In genomic region chr2:236352761-236353593, GRCh38 we compare ENCODE assay signal across 9 cellular contexts.
DNase-seq lines count a peak whose midpoint lies in the region; TF ChIP-seq lines count a peak whose summit lies in the region.
"Had no signal": no experiment of that assay in that cellular context is flagged by ENCODE, and none has a peak within 500 bp of the region (broad histone marks: within the 10 kb centered on the region; RNA-seq: fewer than 3 reads in every experiment).

No MANE protein-coding gene starts in this region.

- peaks cover 26% of the 10 kb centered on the region for H3K27me3 Mint-ChIP-seq in activated T-cell treated with anti-CD3 and anti-CD28 coated beads, Interleukin-2, amount 50 U/mL, for 24 hours

- no peak overlapping the region for H3K4me3 Mint-ChIP-seq in activated T-cell treated with anti-CD3 and anti-CD28 coated beads, Interleukin-2, amount 50 U/mL, for 24 hours

- H3K27ac Mint-ChIP-seq in activated T-cell treated with anti-CD3 and anti-CD28 coated beads, Interleukin-2, amount 50 U/mL, for 24 hours: no peak overlapping the region
- H3K27ac Mint-ChIP-seq: activated naive CD4-positive, alpha-beta T cell treated with anti-CD3 and anti-CD28 coated beads, Interleukin-2, amount 50 U/mL, for 72 hours had no signal

- no peaks in the 10 kb centered on the region for H3K9me3 ChIP-seq in left ventricle myocardium inferior (replicated peaks)
- H3K9me3 ChIP-seq in MG63: no peaks in the 10 kb centered on the region

- H3K36me3 Mint-ChIP-seq in activated T-cell treated with anti-CD3 and anti-CD28 coated beads, Interleukin-2, amount 50 U/mL, for 24 hours (ENCODE audit: low read depth): no peaks in the 10 kb centered on the region
- H3K36me3 Mint-ChIP-seq: activated naive CD4-positive, alpha-beta T cell treated with anti-CD3 and anti-CD28 coated beads, Interleukin-2, amount 50 U/mL, for 72 hours had no signal

- peak; percentile 89 for TF ChIP-seq CTCF in left ventricle myocardium inferior (IDR thresholded peaks at IDR 0.05; ENCODE audit: borderline replicate concordance)

- DNase-seq in activated T-cell treated with anti-CD3 and anti-CD28 coated beads for 4 hours (peak; percentile 26), NCI-H1105 treated with DMSO at 0.1 percent for 48 hours (lab: John Stamatoyannopoulos, UW) (peak; percentile 56), left ventricle myocardium inferior (no peak), NCI-H1436 treated with DMSO at 0.1 percent for 48 hours (lab: John Stamatoyannopoulos, UW) (no peak), MG63 (no peak)
- no peak for DNase-seq in activated T-cell treated with anti-CD3 and anti-CD28 coated beads, Interleukin-2, amount 50 U/mL, for 24 hours
- DNase-seq in activated CD4-positive, alpha-beta T cell treated with anti-CD3 and anti-CD28 coated beads, Interleukin-2, amount 50 U/mL, for 48 hours: peak; percentile 25 to 40
- peak; percentile 33 to 36 for DNase-seq in stimulated activated CD4-positive, alpha-beta T cell treated with anti-CD3 and anti-CD28 coated beads, Interleukin-2, amount 100 ng/mL, for 24 hours

- H3K27me3 ChIP-seq in left ventricle myocardium inferior (ENCODE audit: low read depth): no peaks in the 10 kb centered on the region
- no peaks in the 10 kb centered on the region for H3K27me3 ChIP-seq in MG63

- no peaks in the 10 kb centered on the region for H3K9me3 Mint-ChIP-seq in activated T-cell treated with anti-CD3 and anti-CD28 coated beads, Interleukin-2, amount 50 U/mL, for 24 hours
- H3K9me3 Mint-ChIP-seq: activated naive CD4-positive, alpha-beta T cell treated with anti-CD3 and anti-CD28 coated beads, Interleukin-2, amount 50 U/mL, for 72 hours had no signal

- H3K36me3 ChIP-seq in left ventricle myocardium inferior (no peaks in the 10 kb centered on the region), MG63 (no peaks in the 10 kb centered on the region)

- no peaks in the 10 kb centered on the region for H3K4me1 ChIP-seq in left ventricle myocardium inferior

- no peak overlapping the region for H3K27ac ChIP-seq in left ventricle myocardium inferior (replicated peaks)

- H3K4me3 ChIP-seq in left ventricle myocardium inferior (no peak overlapping the region), MG63 (no peak overlapping the region)

- peaks cover 4% of the 10 kb centered on the region for H3K4me1 Mint-ChIP-seq in activated T-cell treated with anti-CD3 and anti-CD28 coated beads, Interleukin-2, amount 50 U/mL, for 24 hours (ENCODE audit: low read depth)

- intact Hi-C loops in left ventricle myocardium inferior (cut with micrococcal nuclease): loop anchor here (5.0 kb wide), 1 partner anchor 709 kb away; no protein-coding TSS in a partner anchor

Comparison
In these comparisons a context has a peak if more than half of its experiments do, and no peak if none do; other contexts are left out.
1. DNase-seq: peak in activated T-cell treated with anti-CD3 and anti-CD28 coated beads for 4 hours (single experiment), NCI-H1105 treated with DMSO at 0.1 percent for 48 hours (single experiment), activated CD4-positive, alpha-beta T cell treated with anti-CD3 and anti-CD28 coated beads, Interleukin-2, amount 50 U/mL, for 48 hours (2 of 2) and stimulated activated CD4-positive, alpha-beta T cell treated with anti-CD3 and anti-CD28 coated beads, Interleukin-2, amount 100 ng/mL, for 24 hours (2 of 2); none in activated T-cell treated with anti-CD3 and anti-CD28 coated beads, Interleukin-2, amount 50 U/mL, for 24 hours (single experiment), left ventricle myocardium inferior (single experiment), NCI-H1436 treated with DMSO at 0.1 percent for 48 hours (single experiment) and MG63 (single experiment).